ENCODE assay signal across 11 cellular contexts in the genomic region with DNA sequence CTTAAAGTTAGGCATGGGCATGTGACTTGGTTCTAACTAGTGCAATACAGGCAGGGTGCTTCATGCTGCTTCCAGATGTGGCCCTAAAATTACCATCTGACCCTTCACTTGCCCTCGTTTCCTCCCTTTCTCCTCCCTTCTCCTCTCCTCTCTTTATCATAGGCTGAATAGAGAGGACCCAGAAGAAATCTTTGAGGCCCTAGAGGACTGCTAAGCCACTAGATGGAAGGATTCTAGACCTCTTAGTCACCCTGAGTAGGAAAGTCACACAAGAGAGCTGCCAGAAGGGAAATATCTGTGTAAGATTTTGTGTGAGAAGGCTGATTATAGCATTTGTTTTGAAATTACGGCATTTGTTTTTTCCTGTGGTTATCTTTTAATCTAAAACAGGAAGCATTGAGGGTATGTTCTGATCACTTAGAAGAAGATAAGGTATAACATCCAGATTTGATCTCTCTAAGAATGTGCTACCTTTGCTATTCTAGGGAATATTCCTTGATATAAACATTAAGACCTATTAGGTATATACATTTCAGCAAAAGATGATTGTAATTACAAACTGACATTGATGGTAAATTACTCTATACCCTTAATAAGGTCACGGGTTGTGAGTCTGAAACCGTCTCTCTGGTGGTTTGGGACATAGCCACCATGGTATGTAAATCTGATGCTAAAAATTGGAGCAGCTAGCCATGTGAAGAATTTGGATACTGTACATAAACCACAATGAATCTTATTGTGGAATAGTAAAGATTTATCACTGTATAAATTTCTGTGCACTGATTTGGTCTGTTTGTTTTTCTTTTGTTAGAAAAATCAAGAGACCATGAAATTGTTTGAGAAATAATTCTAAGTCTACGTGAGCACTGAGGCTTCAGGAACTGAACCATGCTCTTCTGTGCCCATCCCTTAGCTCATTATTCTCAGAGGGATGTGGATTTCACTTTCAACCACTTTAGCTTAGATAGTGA.
DNase-seq lines count a peak whose midpoint lies in the region; ATAC-seq lines count a peak whose summit lies in the region.
"Had no signal": no experiment of that assay in that cellular context is flagged by ENCODE, and none has a peak within 500 bp of the region (broad histone marks: within the 10 kb centered on the region; RNA-seq: fewer than 3 reads in every experiment).

No MANE protein-coding gene starts in this region.

- H3K9me2 ChIP-seq in GM23248 (ENCODE audit: insufficient read depth): no peaks in the 10 kb centered on the region

- H3K27me3 ChIP-seq in GM23248 (replicated peaks; ENCODE audit: insufficient read depth): no peaks in the 10 kb centered on the region
- H3K27me3 ChIP-seq: tibial artery had no signal

- H3K9ac ChIP-seq in GM23248: no peak overlapping the region

- peak; percentile 58 for ATAC-seq in activated T-helper 17 cell treated with anti-CD3 and anti-CD28 coated beads, Interleukin-2, amount 50 U/mL, for 72 hours (replicated peaks)
- no peak for ATAC-seq in GM21737 (IDR thresholded peaks at IDR 0.05; ENCODE audit: unreplicated experiment)
- no peak for ATAC-seq in HG02623 (IDR thresholded peaks at IDR 0.05; ENCODE audit: unreplicated experiment)

- in situ Hi-C loops in GM23248 (cut with MboI): no loop called here

- DNase-seq in GM03348 (ENCODE audit: low spot score) (peak; percentile 52), GM23248 (peak; percentile 78), SHP77 treated with DMSO at 0.1 percent for 48 hours (lab: John Stamatoyannopoulos, UW) (no peak), Kasumi-1 (lab: John Stamatoyannopoulos, UW) (no peak)
- DNase-seq: HFFc6; stimulated activated CD4-positive, alpha-beta T cell treated with anti-CD3 and anti-CD28 coated beads, Interleukin-15, amount 100 ng/mL, for 24 hours; tibial artery had no signal

- 27 to 29% methylated on average over 5 of the region's 5 CpGs for WGBS in GM23248 (ENCODE audit: low coverage in 1 of 2, low lambda C conversion rate in 2 of 2, missing lambda C conversion rate in 2 of 2), 2 experiments
- WGBS in mesodermal cell (ENCODE audit: insufficient coverage in 2 of 2), 2 experiments: 77% methylated on average over 3 of the region's 5 CpGs; no CpG with 5 or more reads in 1 of the 2 experiments

- H3K4me3 ChIP-seq in GM23248 (0 out of 2 replicates have a peak overlapping the region, but pooled peaks have one; percentile 13), mesodermal cell (ENCODE audit: extremely low read depth, insufficient read depth, low read length, poor library complexity, severe bottlenecking) (no peak overlapping the region)
- H3K4me3 ChIP-seq: tibial artery had no signal

- H3K4me1 ChIP-seq in GM23248 (ENCODE audit: insufficient read depth) (peaks cover 29% of the 10 kb centered on the region), mesodermal cell (ENCODE audit: control insufficient read depth, insufficient read depth, low read length, poor library complexity, severe bottlenecking) (peaks cover 42% of the 10 kb centered on the region)

- no peaks in the 10 kb centered on the region for H4K20me1 ChIP-seq in GM23248 (ENCODE audit: insufficient read depth)

- peaks cover 6% of the 10 kb centered on the region for H3K4me1 Mint-ChIP-seq in activated T-helper 17 cell treated with anti-CD3 and anti-CD28 coated beads, Interleukin-2, amount 50 U/mL, for 72 hours

- H3F3A ChIP-seq in GM23248 (ENCODE audit: insufficient read depth): peaks cover 29% of the 10 kb centered on the region

- no peaks in the 10 kb centered on the region for H3K79me2 ChIP-seq in GM23248 (ENCODE audit: insufficient read depth)

- peak overlapping the region; percentile 53 for H3K4me2 ChIP-seq in GM23248 (ENCODE audit: unreplicated experiment)

- H3K27ac ChIP-seq in GM23248: peak overlapping the region; percentile 40
- H3K27ac ChIP-seq in mesodermal cell (ENCODE audit: low read depth, low read length, severe bottlenecking): peak overlapping the region; percentile 52
- H3K27ac ChIP-seq: tibial artery had no signal

- H3K36me3 ChIP-seq in GM23248 (ENCODE audit: low read depth) (no peaks in the 10 kb centered on the region), mesodermal cell (ENCODE audit: control insufficient read depth, insufficient read depth, low read length) (no peaks in the 10 kb centered on the region)
- H3K36me3 ChIP-seq: tibial artery had no signal

- no peak overlapping the region for H2AFZ ChIP-seq in GM23248

- no peaks in the 10 kb centered on the region for H3K36me3 Mint-ChIP-seq in activated T-helper 17 cell treated with anti-CD3 and anti-CD28 coated beads, Interleukin-2, amount 50 U/mL, for 72 hours (ENCODE audit: low read depth)

- no peaks in the 10 kb centered on the region for H3K9me3 Mint-ChIP-seq in activated T-helper 17 cell treated with anti-CD3 and anti-CD28 coated beads, Interleukin-2, amount 50 U/mL, for 72 hours
- H3K9me3 Mint-ChIP-seq: HFFc6 had no signal

- no peaks in the 10 kb centered on the region for H3K9me3 ChIP-seq in GM23248 (ENCODE audit: low read depth)
- H3K9me3 ChIP-seq in mesodermal cell (ENCODE audit: control insufficient read depth, low read length): no peaks in the 10 kb centered on the region
- H3K9me3 ChIP-seq: tibial artery had no signal

- no peak overlapping the region for H3K4me3 Mint-ChIP-seq in activated T-helper 17 cell treated with anti-CD3 and anti-CD28 coated beads, Interleukin-2, amount 50 U/mL, for 72 hours
- H3K4me3 Mint-ChIP-seq: HFFc6 had no signal

- H3K27me3 Mint-ChIP-seq in activated T-helper 17 cell treated with anti-CD3 and anti-CD28 coated beads, Interleukin-2, amount 50 U/mL, for 72 hours: no peaks in the 10 kb centered on the region

- no peak overlapping the region for H3K27ac Mint-ChIP-seq in activated T-helper 17 cell treated with anti-CD3 and anti-CD28 coated beads, Interleukin-2, amount 50 U/mL, for 72 hours
- H3K27ac Mint-ChIP-seq: HFFc6 had no signal

Comparison
In these comparisons a context has a peak if more than half of its experiments do, and no peak if none do; other contexts are left out.
1. DNase-seq: peak in GM03348 (single experiment) and GM23248 (single experiment); none in SHP77 treated with DMSO at 0.1 percent for 48 hours (single experiment) and Kasumi-1 (0 of 2).